ENCODE assay signal across 8 cellular contexts in the genomic region with DNA sequence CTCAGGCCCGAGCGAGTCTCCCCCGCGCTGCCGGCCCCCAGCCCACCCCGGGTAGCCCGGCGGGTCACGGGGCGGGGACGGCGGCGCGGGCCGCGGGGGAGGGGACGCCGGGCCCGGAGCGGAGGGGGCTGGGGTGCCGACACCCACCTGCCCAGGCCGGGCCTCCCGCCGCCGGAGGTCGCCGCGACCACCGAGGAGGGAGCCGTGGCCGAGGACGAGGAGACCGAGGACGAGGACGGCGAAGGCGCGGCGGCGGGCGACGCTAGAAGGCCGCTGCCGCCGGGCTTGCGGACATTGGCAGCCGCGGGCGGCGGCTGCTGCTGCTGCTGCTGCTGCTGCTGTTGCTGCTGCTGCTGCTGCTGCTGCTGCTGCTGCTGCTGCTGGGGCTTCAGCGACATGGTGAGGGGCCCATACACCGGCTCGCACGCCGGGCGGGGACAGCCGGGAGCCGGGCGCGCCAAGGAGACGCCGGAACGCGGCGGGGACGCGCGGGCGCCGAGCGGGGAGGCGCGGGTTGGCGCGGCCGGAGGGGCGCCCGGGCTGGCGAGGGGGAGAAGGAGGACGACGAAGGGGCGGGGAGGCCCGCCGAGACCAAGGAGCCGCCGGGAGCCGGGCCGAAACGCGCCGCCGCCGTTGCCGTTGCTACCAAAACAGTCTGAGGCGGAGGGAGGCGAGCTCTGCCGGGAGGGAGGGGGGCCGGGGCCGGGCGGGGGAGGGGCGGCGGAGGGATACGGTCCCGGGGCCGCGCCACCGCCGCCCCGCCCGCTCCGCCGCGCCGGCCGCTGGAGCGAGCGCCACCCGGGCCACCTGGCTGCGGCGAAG. TPM values are rescaled to one million over a fixed set of nuclear protein-coding genes. Genes with fewer than 3 reads are reported as not detected.
DNase-seq lines count a peak whose midpoint lies in the region; ATAC-seq, FAIRE-seq and TF ChIP-seq lines count a peak whose summit lies in the region.

A gene with protein sequence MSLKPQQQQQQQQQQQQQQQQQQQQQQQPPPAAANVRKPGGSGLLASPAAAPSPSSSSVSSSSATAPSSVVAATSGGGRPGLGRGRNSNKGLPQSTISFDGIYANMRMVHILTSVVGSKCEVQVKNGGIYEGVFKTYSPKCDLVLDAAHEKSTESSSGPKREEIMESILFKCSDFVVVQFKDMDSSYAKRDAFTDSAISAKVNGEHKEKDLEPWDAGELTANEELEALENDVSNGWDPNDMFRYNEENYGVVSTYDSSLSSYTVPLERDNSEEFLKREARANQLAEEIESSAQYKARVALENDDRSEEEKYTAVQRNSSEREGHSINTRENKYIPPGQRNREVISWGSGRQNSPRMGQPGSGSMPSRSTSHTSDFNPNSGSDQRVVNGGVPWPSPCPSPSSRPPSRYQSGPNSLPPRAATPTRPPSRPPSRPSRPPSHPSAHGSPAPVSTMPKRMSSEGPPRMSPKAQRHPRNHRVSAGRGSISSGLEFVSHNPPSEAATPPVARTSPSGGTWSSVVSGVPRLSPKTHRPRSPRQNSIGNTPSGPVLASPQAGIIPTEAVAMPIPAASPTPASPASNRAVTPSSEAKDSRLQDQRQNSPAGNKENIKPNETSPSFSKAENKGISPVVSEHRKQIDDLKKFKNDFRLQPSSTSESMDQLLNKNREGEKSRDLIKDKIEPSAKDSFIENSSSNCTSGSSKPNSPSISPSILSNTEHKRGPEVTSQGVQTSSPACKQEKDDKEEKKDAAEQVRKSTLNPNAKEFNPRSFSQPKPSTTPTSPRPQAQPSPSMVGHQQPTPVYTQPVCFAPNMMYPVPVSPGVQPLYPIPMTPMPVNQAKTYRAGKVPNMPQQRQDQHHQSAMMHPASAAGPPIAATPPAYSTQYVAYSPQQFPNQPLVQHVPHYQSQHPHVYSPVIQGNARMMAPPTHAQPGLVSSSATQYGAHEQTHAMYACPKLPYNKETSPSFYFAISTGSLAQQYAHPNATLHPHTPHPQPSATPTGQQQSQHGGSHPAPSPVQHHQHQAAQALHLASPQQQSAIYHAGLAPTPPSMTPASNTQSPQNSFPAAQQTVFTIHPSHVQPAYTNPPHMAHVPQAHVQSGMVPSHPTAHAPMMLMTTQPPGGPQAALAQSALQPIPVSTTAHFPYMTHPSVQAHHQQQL (minus strand): TSS at position 679 of the 822 bp plus-strand sequence. CDS start 281 bp downstream, at position 398.

- WGBS in right cardiac atrium, result under 1% methylated on average over 118 of the region's 120 CpGs

- no peaks in the 10 kb centered on the region for H3K36me3 ChIP-seq in SK-N-MC (ENCODE audit: insufficient read depth, low read length)

- TF ChIP-seq CTCF in D721Med (IDR thresholded peaks at IDR 0.05; ENCODE audit: insufficient read depth, missing control alignments), result no peak

- no peaks in the 10 kb centered on the region for H3K4me1 ChIP-seq in right cardiac atrium (ENCODE audit: control insufficient read depth, insufficient read depth, low read length)

- no peaks in the 10 kb centered on the region for H3K27me3 ChIP-seq in right cardiac atrium (ENCODE audit: control insufficient read depth, insufficient read depth)

- peak; percentile 61 for DNase-seq in D721Med (ENCODE audit: insufficient read length, low spot score)
- peak; percentile 77 for DNase-seq in HuH-7.5 (ENCODE audit: low spot score)
- no peak for DNase-seq in SK-N-MC (ENCODE audit: low read depth, low spot score)
- peak in 48 of 56 donors; percentile 6 to 87 (median 68) for DNase-seq in amygdala (lab: John Stamatoyannopoulos, UW)
- DNase-seq in right cardiac atrium, result peak; percentile 76 to 88 (median 86)
- DNase-seq in putamen (ENCODE audit: low spot score), result peak; percentile 63
- DNase-seq in cerebellar nuclear complex (lab: John Stamatoyannopoulos, UW), result no peak

- H3K27ac ChIP-seq in SK-N-MC, result peak within 1 kb of the TSS; percentile 95
- peak within 1 kb of the TSS; percentile 95 for H3K27ac ChIP-seq in right cardiac atrium (ENCODE audit: low read length)

- H3K9ac ChIP-seq in SK-N-MC (ENCODE audit: insufficient read length), result peak within 1 kb of the TSS; percentile 88

- intact Hi-C loops in right cardiac atrium (cut with DNase I), result no loop called here

- peak; percentile 48 for ATAC-seq in GM21515 (IDR thresholded peaks at IDR 0.05; ENCODE audit: unreplicated experiment)
- peak; percentile 1 to 58 for ATAC-seq in right cardiac atrium

- FAIRE-seq in D721Med (lab: Jason Lieb, UNC), result no peak

- H3K4me3 ChIP-seq in SK-N-MC, result peak within 1 kb of the TSS; percentile 96
- peak within 1 kb of the TSS; percentile 93 for H3K4me3 ChIP-seq in right cardiac atrium (ENCODE audit: low read length)

- H3K9me3 ChIP-seq in SK-N-MC (ENCODE audit: low read depth, low read length) (no peaks in the 10 kb centered on the region), right cardiac atrium (ENCODE audit: control insufficient read depth, low read length) (no peaks in the 10 kb centered on the region)

RNA-seq across cellular contexts. Expression of the gene that starts here (rescaled TPM):
- 10 to 100 TPM; 51.2 to 57.2 (median 57.0) TPM for total RNA-seq in right cardiac atrium
- polyA plus RNA-seq in right cardiac atrium, result 27.4 TPM

Comparison
In these comparisons a context has a peak if more than half of its experiments do, and no peak if none do; other contexts are left out.
1. DNase-seq: peak in D721Med (single experiment), HuH-7.5 (single experiment), amygdala (48 of 56), right cardiac atrium (3 of 3) and putamen (single experiment); none in SK-N-MC (single experiment) and cerebellar nuclear complex (0 of 2).